Comparison of ENCODE assay signal across 29 cellular contexts in genomic region chr12:23473071-23473470, GRCh38.
"Had no signal": no experiment of that assay in that cellular context is flagged by ENCODE, and none has a peak within 500 bp of the region (broad histone marks: within the 10 kb centered on the region; RNA-seq: fewer than 3 reads in every experiment).

No MANE protein-coding gene starts in this region.

- H3K27me3 ChIP-seq: brain microvascular endothelial cell, esophagus squamous epithelium, right atrium auricular region, suprapubic skin, tibial artery, vagina had no signal

- H3K27ac ChIP-seq: brain microvascular endothelial cell, esophagus squamous epithelium, right atrium auricular region, suprapubic skin, tibial artery, vagina had no signal

- DNase-seq: activated CD4-positive, alpha-beta memory T cell treated with anti-CD3 and anti-CD28 coated beads, Interleukin-2, amount 10 ng/mL, durations not matched to agents 7 days and 5 days; activated CD4-positive, alpha-beta T cell treated with anti-CD3 and anti-CD28 coated beads for 1 hour; activated CD4-positive, alpha-beta T cell treated with anti-CD3 and anti-CD28 coated beads, Interleukin-2, amount 10 ng/mL, durations not matched to agents 7 days and 5 days; activated CD8-positive, alpha-beta memory T cell treated with anti-CD3 and anti-CD28 coated beads, Interleukin-2, amount 50 U/mL, for 48 hours; activated gamma-delta T cell; activated naive CD4-positive, alpha-beta T cell treated with anti-CD3 and anti-CD28 coated beads, Interleukin-2, amount 10 ng/mL, durations not matched to agents 7 days and 5 days; activated naive CD8-positive, alpha-beta T cell treated with anti-CD3 and anti-CD28 coated beads, Interleukin-2, amount 10 ng/mL, durations not matched to agents 7 days and 5 days; activated T-cell treated with anti-CD3 and anti-CD28 coated beads, Interleukin-2, amount 50 U/mL, for 24 hours; amniotic stem cell; brain microvascular endothelial cell; caudate nucleus; endodermal cell; esophagus squamous epithelium; kidney; left colon; naive thymus-derived CD8-positive, alpha-beta T cell; occipital lobe; stimulated activated CD4-positive, alpha-beta T cell treated with anti-CD3 and anti-CD28 coated beads, Interleukin-15, amount 100 ng/mL, for 24 hours; stimulated activated CD4-positive, alpha-beta T cell treated with anti-CD3 and anti-CD28 coated beads, Interleukin-2, amount 100 ng/mL, for 24 hours; stimulated activated naive CD4-positive, alpha-beta T cell; T-helper 2 cell; tibial artery had no signal

- H3K36me3 ChIP-seq: brain microvascular endothelial cell, esophagus squamous epithelium, right atrium auricular region, suprapubic skin, tibial artery, vagina had no signal

- H3K4me3 Mint-ChIP-seq: activated CD4-positive, alpha-beta memory T cell treated with anti-CD3 and anti-CD28 coated beads, Interleukin-2, amount 10 ng/mL, durations not matched to agents 7 days and 5 days; activated CD4-positive, alpha-beta T cell treated with anti-CD3 and anti-CD28 coated beads, Interleukin-2, amount 10 ng/mL, durations not matched to agents 7 days and 5 days; activated naive CD4-positive, alpha-beta T cell treated with anti-CD3 and anti-CD28 coated beads, Interleukin-2, amount 10 ng/mL, durations not matched to agents 7 days and 5 days; activated naive CD8-positive, alpha-beta T cell treated with anti-CD3 and anti-CD28 coated beads, Interleukin-2, amount 10 ng/mL, durations not matched to agents 7 days and 5 days; activated T-cell treated with anti-CD3 and anti-CD28 coated beads, Interleukin-2, amount 50 U/mL, for 24 hours; endodermal cell; memory B cell; naive thymus-derived CD8-positive, alpha-beta T cell; neural crest cell; WTC11 had no signal

- H3K9me3 ChIP-seq: vagina had no signal

- H3K4me1 ChIP-seq: right atrium auricular region, tibial artery, vagina had no signal

- H3K36me3 Mint-ChIP-seq: activated naive CD4-positive, alpha-beta T cell treated with anti-CD3 and anti-CD28 coated beads, Interleukin-2, amount 10 ng/mL, durations not matched to agents 7 days and 5 days; activated naive CD8-positive, alpha-beta T cell treated with anti-CD3 and anti-CD28 coated beads, Interleukin-2, amount 10 ng/mL, durations not matched to agents 7 days and 5 days; WTC11 had no signal

- H3K4me2 ChIP-seq: smooth muscle cell had no signal

- H3K27me3 Mint-ChIP-seq: activated CD4-positive, alpha-beta memory T cell treated with anti-CD3 and anti-CD28 coated beads, Interleukin-2, amount 10 ng/mL, durations not matched to agents 7 days and 5 days; activated CD4-positive, alpha-beta T cell treated with anti-CD3 and anti-CD28 coated beads, Interleukin-2, amount 10 ng/mL, durations not matched to agents 7 days and 5 days; activated naive CD4-positive, alpha-beta T cell treated with anti-CD3 and anti-CD28 coated beads, Interleukin-2, amount 10 ng/mL, durations not matched to agents 7 days and 5 days; activated T-cell treated with anti-CD3 and anti-CD28 coated beads, Interleukin-2, amount 50 U/mL, for 24 hours; memory B cell had no signal

- H3K27ac Mint-ChIP-seq: activated CD4-positive, alpha-beta memory T cell treated with anti-CD3 and anti-CD28 coated beads, Interleukin-2, amount 10 ng/mL, durations not matched to agents 7 days and 5 days; activated CD4-positive, alpha-beta T cell treated with anti-CD3 and anti-CD28 coated beads, Interleukin-2, amount 10 ng/mL, durations not matched to agents 7 days and 5 days; activated naive CD4-positive, alpha-beta T cell treated with anti-CD3 and anti-CD28 coated beads, Interleukin-2, amount 10 ng/mL, durations not matched to agents 7 days and 5 days; activated naive CD8-positive, alpha-beta T cell treated with anti-CD3 and anti-CD28 coated beads, Interleukin-2, amount 10 ng/mL, durations not matched to agents 7 days and 5 days; activated T-cell treated with anti-CD3 and anti-CD28 coated beads, Interleukin-2, amount 50 U/mL, for 24 hours; memory B cell; naive thymus-derived CD8-positive, alpha-beta T cell; WTC11 had no signal

- H3K4me3 ChIP-seq: esophagus squamous epithelium, right atrium auricular region, smooth muscle cell, suprapubic skin, tibial artery, vagina had no signal

- H3K4me1 Mint-ChIP-seq: activated CD4-positive, alpha-beta memory T cell treated with anti-CD3 and anti-CD28 coated beads, Interleukin-2, amount 10 ng/mL, durations not matched to agents 7 days and 5 days; activated CD4-positive, alpha-beta T cell treated with anti-CD3 and anti-CD28 coated beads, Interleukin-2, amount 10 ng/mL, durations not matched to agents 7 days and 5 days; activated naive CD4-positive, alpha-beta T cell treated with anti-CD3 and anti-CD28 coated beads, Interleukin-2, amount 10 ng/mL, durations not matched to agents 7 days and 5 days; activated naive CD8-positive, alpha-beta T cell treated with anti-CD3 and anti-CD28 coated beads, Interleukin-2, amount 10 ng/mL, durations not matched to agents 7 days and 5 days; memory B cell; naive thymus-derived CD8-positive, alpha-beta T cell; neural crest cell had no signal

- ATAC-seq: left colon; naive thymus-derived CD8-positive, alpha-beta T cell had no signal
